19 cellular contexts compared by ENCODE assay signal in the genomic region with DNA sequence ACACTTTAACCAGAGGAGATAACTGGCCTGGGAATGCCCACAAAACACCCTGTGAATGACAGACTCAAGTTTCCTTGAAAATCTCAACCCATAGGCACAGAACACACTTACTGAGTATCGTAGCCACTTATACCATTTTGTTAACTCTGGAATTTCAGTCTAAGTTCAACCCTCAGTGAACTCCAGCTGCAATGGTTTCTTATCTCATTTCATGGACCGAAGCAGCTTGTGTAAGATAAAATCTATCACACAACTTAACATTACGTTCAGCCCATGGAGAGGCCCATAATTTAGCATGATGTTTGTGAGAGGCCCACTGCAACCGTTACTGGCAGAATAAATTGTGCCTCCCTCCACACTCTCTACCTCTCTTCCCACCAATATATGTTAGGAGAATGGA.
DNase-seq lines count a peak whose midpoint lies in the region; ATAC-seq, FAIRE-seq and TF ChIP-seq lines count a peak whose summit lies in the region.
"Had no signal": no experiment of that assay in that cellular context is flagged by ENCODE, and none has a peak within 500 bp of the region (broad histone marks: within the 10 kb centered on the region; RNA-seq: fewer than 3 reads in every experiment).

No MANE protein-coding gene starts in this region.

- H3K4me3 ChIP-seq in Jurkat, Clone E6-1 (ENCODE audit: low read length) = no peak overlapping the region
- H3K4me3 ChIP-seq in SK-N-SH (ENCODE audit: low read depth in 2 of 2, low read length in 1 of 2) (no peak overlapping the region), H1 (ENCODE audit: extremely low read depth in 1 of 4, insufficient read depth in 2 of 4, low read depth in 3 of 4, low read length in 4 of 4) (no peak overlapping the region), tibial artery (no peak overlapping the region), testis (no peak overlapping the region), aorta (ENCODE audit: low read length in 2 of 2) (no peak overlapping the region)

- H3K9me3 ChIP-seq in SK-N-SH (no peaks in the 10 kb centered on the region), H1 (ENCODE audit: insufficient read depth in 2 of 2, low read depth in 1 of 2, low read length in 1 of 2) (no peaks in the 10 kb centered on the region), tibial artery (no peaks in the 10 kb centered on the region), testis (no peaks in the 10 kb centered on the region), aorta (ENCODE audit: control insufficient read depth, low read length) (no peaks in the 10 kb centered on the region)
- H3K9me3 ChIP-seq: Caco-2 had no signal

- no peak for FAIRE-seq in H1 (lab: Jason Lieb, UNC)

- H3K4me3 Mint-ChIP-seq in mesothelial cell of epicardium = no peak overlapping the region

- H2AFZ ChIP-seq in SK-N-SH (ENCODE audit: low read depth) = no peak overlapping the region
- no peak overlapping the region for H2AFZ ChIP-seq in H1 (ENCODE audit: low read length)

- H3K27ac ChIP-seq in SK-N-SH (ENCODE audit: low read depth in 2 of 2, low read length in 1 of 2) (no peak overlapping the region), H1 (ENCODE audit: low read depth, low read length) (no peak overlapping the region), tibial artery (no peak overlapping the region), testis (no peak overlapping the region), aorta (ENCODE audit: low read depth in 1 of 2, low read length in 2 of 2) (no peak overlapping the region)
- H3K27ac ChIP-seq: RWPE1 had no signal

- H3K79me1 ChIP-seq in H1 (ENCODE audit: low read depth, low read length) = no peaks in the 10 kb centered on the region

- TF ChIP-seq POLR2A in H1 (IDR thresholded peaks at IDR 0.05; ENCODE audit: control extremely low read depth in 1 of 2, low read depth in 2 of 2, low read length in 2 of 2) (no peak), testis (IDR thresholded peaks at IDR 0.05) (no peak)

- H3K23me2 ChIP-seq in H1 (ENCODE audit: low read depth, low read length) = no peaks in the 10 kb centered on the region

- H3K36me3 Mint-ChIP-seq in mesothelial cell of epicardium = no peaks in the 10 kb centered on the region

- no peaks in the 10 kb centered on the region for H3F3A ChIP-seq in SK-N-SH (replicated peaks; ENCODE audit: insufficient read depth)

- TF ChIP-seq RAD21 in SK-N-SH (IDR thresholded peaks at IDR 0.05; ENCODE audit: low read length) = no peak
- TF ChIP-seq RAD21 in H1 (IDR thresholded peaks at IDR 0.05 in 1 of 2, conservative IDR thresholded peaks at IDR 0.05 in 1 of 2; ENCODE audit: low read depth in 2 of 2, low read length in 2 of 2) = no peak

- no peak overlapping the region for H3K23ac ChIP-seq in H1 (ENCODE audit: insufficient read length)

- H3K9ac ChIP-seq in SK-N-SH = no peak overlapping the region
- no peak overlapping the region for H3K9ac ChIP-seq in H1 (replicated peaks in 1 of 4; ENCODE audit: extremely low read depth in 1 of 4, low read depth in 3 of 4, low read length in 3 of 4)

- H3K9me3 Mint-ChIP-seq in mesothelial cell of epicardium = no peaks in the 10 kb centered on the region

- H3K4me1 ChIP-seq in SK-N-SH (ENCODE audit: control insufficient read depth in 1 of 2, insufficient read depth in 2 of 2, low read depth in 1 of 2, low read length in 1 of 2) = peaks cover 11 to 13% of the 10 kb centered on the region in 2 experiments; a peak in 3 of 4 replicates
- peaks cover 0 to 4% (median 1%) of the 10 kb centered on the region in 4 experiments; a peak in 1 of 7 replicates for H3K4me1 ChIP-seq in H1 (replicated peaks in 1 of 4; ENCODE audit: control insufficient read depth in 3 of 4, insufficient read depth in 4 of 4, low read length in 3 of 4)
- no peaks in the 10 kb centered on the region for H3K4me1 ChIP-seq in tibial artery
- no peaks in the 10 kb centered on the region for H3K4me1 ChIP-seq in testis
- peaks cover 0 to 2% of the 10 kb centered on the region in 2 donors for H3K4me1 ChIP-seq in aorta (ENCODE audit: control insufficient read depth in 1 of 2, insufficient read depth in 2 of 2, low read length in 2 of 2)

- H2BK20ac ChIP-seq in H1 (ENCODE audit: low read length) = 0 out of 2 replicates have a peak overlapping the region, but pooled peaks have one; percentile 15

- H2BK15ac ChIP-seq in H1 (ENCODE audit: low read length) = no peak overlapping the region

- no peak overlapping the region for H2BK120ac ChIP-seq in H1 (replicated peaks; ENCODE audit: low read depth, low read length)

- H3K9me2 ChIP-seq in SK-N-SH = no peaks in the 10 kb centered on the region

- H4K5ac ChIP-seq in H1 (ENCODE audit: insufficient read length, low read depth, low read length) = no peak overlapping the region

- H3K27me3 ChIP-seq in SK-N-SH (ENCODE audit: insufficient read depth) = no peaks in the 10 kb centered on the region
- H3K27me3 ChIP-seq in H1 (replicated peaks in 1 of 4; ENCODE audit: control insufficient read depth in 3 of 4, extremely low read depth in 1 of 4, insufficient read depth in 3 of 4, low read length in 3 of 4) = no peaks in the 10 kb centered on the region; a peak in 1 of 7 replicates
- H3K27me3 ChIP-seq in tibial artery = no peaks in the 10 kb centered on the region
- no peaks in the 10 kb centered on the region for H3K27me3 ChIP-seq in testis
- no peaks in the 10 kb centered on the region for H3K27me3 ChIP-seq in aorta (ENCODE audit: control insufficient read depth in 1 of 2, insufficient read depth in 2 of 2, low read length in 1 of 2)

- H3K36me3 ChIP-seq in SK-N-SH (replicated peaks in 1 of 2; ENCODE audit: control insufficient read depth in 1 of 2, insufficient read depth in 2 of 2, low read length in 1 of 2) (no peaks in the 10 kb centered on the region), H1 (ENCODE audit: control insufficient read depth in 2 of 4, insufficient read depth in 4 of 4, low read length in 3 of 4) (no peaks in the 10 kb centered on the region), tibial artery (no peaks in the 10 kb centered on the region), testis (ENCODE audit: low read depth, missing control alignments) (no peaks in the 10 kb centered on the region), aorta (ENCODE audit: control insufficient read depth in 1 of 2, insufficient read depth in 2 of 2, low read length in 1 of 2) (no peaks in the 10 kb centered on the region)

- no peak overlapping the region for H3K56ac ChIP-seq in H1 (replicated peaks; ENCODE audit: insufficient read length, low read depth, low read length)

- 62% methylated on average over 4 of the region's 4 CpGs for WGBS in SK-N-SH (ENCODE audit: low lambda C conversion rate)
- 90% methylated on average over 4 of the region's 4 CpGs; no CpG with 5 or more reads in 1 of the 2 experiments for WGBS in H1 (ENCODE audit: extremely low coverage in 1 of 2, insufficient coverage in 1 of 2, insufficient read length in 1 of 2, insufficient replicate concordance in 2 of 2, low coverage in 1 of 2, low lambda C conversion rate in 2 of 2, missing lambda C conversion rate in 1 of 2), 2 experiments
- WGBS in testis, 2 donors = 53 to 61% methylated on average over 4 of the region's 4 CpGs
- 38 to 51% methylated on average over 4 of the region's 4 CpGs for WGBS in aorta, 2 donors

- TF ChIP-seq EP300 in SK-N-SH (IDR thresholded peaks at IDR 0.05; ENCODE audit: borderline replicate concordance in 1 of 2, low read depth in 1 of 2, low read length in 1 of 2) (0 out of 4 replicates have a peak, but pooled peaks of 1 of the 2 experiments have one; percentile 27), H1 (IDR thresholded peaks at IDR 0.05; ENCODE audit: borderline replicate concordance in 1 of 2, low read depth in 2 of 2, low read length in 2 of 2) (no peak)

- no peak overlapping the region for H3K4me2 ChIP-seq in SK-N-SH
- H3K4me2 ChIP-seq in H1 (ENCODE audit: insufficient read depth in 1 of 2, low read depth in 2 of 2, low read length in 2 of 2) = no peak overlapping the region

- DNase-seq in Jurkat, Clone E6-1 (ENCODE audit: low read depth, low spot score) = peak; percentile 59
- DNase-seq in SK-N-SH (peak; percentile 29), H1 (ENCODE audit: low read depth in 1 of 2, low spot score in 2 of 2) (no peak), mesothelial cell of epicardium (ENCODE audit: low spot score in 2 of 2, unreplicated experiment in 2 of 2) (no peak), tibial artery (no peak), testis (no peak), aorta (no peak)
- no peak for DNase-seq in activated naive CD4-positive, alpha-beta T cell (lab: John Stamatoyannopoulos, UW)
- DNase-seq: ACHN, AML-193, Caco-2, NCI-H1048, NCI-H1436 treated with DMSO at 0.1 percent for 48 hours, NCI-H2029 treated with DMSO at 0.1 percent for 48 hours, NCI-H2171 treated with DMSO at 0.1 percent for 48 hours, NCI-H774, PC-3 had no signal

- CTCF ChIA-PET in SK-N-SH (lab: Yijun Ruan, JAX) = no interaction called here
- CTCF ChIA-PET in H1 (lab: Charles Lee; ENCODE audit: partially characterized antibody) = interaction anchor here (1.3 kb wide), 1 partner anchor 390 kb away, joined by 3 read pairs; no protein-coding TSS in a partner anchor

- H3K4ac ChIP-seq in H1 (replicated peaks; ENCODE audit: insufficient read length, low read depth, low read length) = no peak overlapping the region

- H4K91ac ChIP-seq in H1 (replicated peaks; ENCODE audit: insufficient read length, low read length) = no peak overlapping the region

- no peak overlapping the region for H4K8ac ChIP-seq in H1 (ENCODE audit: extremely low read depth, insufficient read depth, low read length)

- intact Hi-C loops in tibial artery (cut with DNase I; ENCODE audit: low total_unique reads) (no loop called here), testis (cut with DNase I; ENCODE audit: low total_unique reads) (no loop called here), aorta (cut with DNase I) (no loop called here)

- H4K20me1 ChIP-seq in SK-N-SH (ENCODE audit: insufficient read depth) = no peaks in the 10 kb centered on the region
- no peaks in the 10 kb centered on the region for H4K20me1 ChIP-seq in H1 (replicated peaks in 1 of 2; ENCODE audit: control insufficient read depth in 1 of 2, insufficient read depth in 2 of 2, low read length in 2 of 2)

- no peak overlapping the region for H3K18ac ChIP-seq in H1 (ENCODE audit: extremely low read depth, low read length)

- H3K4me1 Mint-ChIP-seq in mesothelial cell of epicardium = peaks cover 45% of the 10 kb centered on the region

- H2BK5ac ChIP-seq in H1 (ENCODE audit: low read depth, low read length) = no peak overlapping the region

- H3K27me3 Mint-ChIP-seq in mesothelial cell of epicardium (ENCODE audit: low read depth) = no peaks in the 10 kb centered on the region

- no peak overlapping the region for H2AK5ac ChIP-seq in H1 (ENCODE audit: low read depth, low read length)

- ATAC-seq in aorta (ENCODE audit: low FRiP score) = no peak
- ATAC-seq: HCT116, PC-3 had no signal

- H3K79me2 ChIP-seq in SK-N-SH (ENCODE audit: insufficient read depth) (no peaks in the 10 kb centered on the region), H1 (ENCODE audit: control insufficient read depth in 1 of 2, insufficient read depth in 2 of 2, low read length in 2 of 2) (no peaks in the 10 kb centered on the region)

- peak overlapping the region; percentile 43 for H3K27ac Mint-ChIP-seq in mesothelial cell of epicardium

- H3K14ac ChIP-seq in H1 (ENCODE audit: insufficient read length) = no peak overlapping the region

- TF ChIP-seq CTCF in SK-N-SH (IDR thresholded peaks at IDR 0.05) = no peak
- no peak for TF ChIP-seq CTCF in H1 (IDR thresholded peaks at IDR 0.05; ENCODE audit: control extremely low read depth in 1 of 3, insufficient read depth in 1 of 3, low read depth in 1 of 3, low read length in 3 of 3)
- no peak for TF ChIP-seq CTCF in mesothelial cell of epicardium (IDR thresholded peaks at IDR 0.05; ENCODE audit: unreplicated experiment)
- TF ChIP-seq CTCF in tibial artery (IDR thresholded peaks at IDR 0.05) = no peak
- TF ChIP-seq CTCF in testis (IDR thresholded peaks at IDR 0.05) = no peak

- no peak overlapping the region for H2BK12ac ChIP-seq in H1 (ENCODE audit: low read depth, low read length)

- POLR2A ChIA-PET in SK-N-SH (lab: Yijun Ruan, JAX) (no interaction called here), H1 (lab: Charles Lee; ENCODE audit: partially characterized antibody) (no interaction called here)

Comparison
In these comparisons a context has a peak if more than half of its experiments do, and no peak if none do; other contexts are left out.
1. DNase-seq: peak in Jurkat, Clone E6-1 (single experiment) and SK-N-SH (single experiment); none in H1 (0 of 2), mesothelial cell of epicardium (0 of 2), activated naive CD4-positive, alpha-beta T cell (0 of 4), tibial artery (0 of 2), testis (single experiment) and aorta (0 of 2).